Comparison of ENCODE assay signal across 18 cellular contexts in genomic region chr17:64255764-64256163, GRCh38. TPM values are rescaled to one million over a fixed set of nuclear protein-coding genes. Genes with fewer than 3 reads are reported as not detected.
DNase-seq lines count a peak whose midpoint lies in the region; ATAC-seq and TF ChIP-seq lines count a peak whose summit lies in the region.
"Had no signal": no experiment of that assay in that cellular context is flagged by ENCODE, and none has a peak within 500 bp of the region (broad histone marks: within the 10 kb centered on the region; RNA-seq: fewer than 3 reads in every experiment).

No MANE protein-coding gene starts in this region.

- TF ChIP-seq CTCF in liver (IDR thresholded peaks at IDR 0.05; ENCODE audit: low read depth, low read length, missing input control) (no peak), thyroid gland (IDR thresholded peaks at IDR 0.05) (no peak)

- WGBS in liver, result 59% methylated on average over 6 of the region's 6 CpGs
- no CpG with 5 or more reads among the region's 6 CpGs for WGBS in trophoblast cell (ENCODE audit: extremely low coverage, insufficient coverage, insufficient read length)
- 96 to 100% methylated on average over 6 of the region's 6 CpGs for WGBS in thyroid gland, 2 donors

- H3K18ac ChIP-seq in trophoblast cell (ENCODE audit: low read length), result no peak overlapping the region

- DNase-seq in DMS53 treated with DMSO at 0.1 percent for 48 hours (lab: John Stamatoyannopoulos, UW; ENCODE audit: unreplicated experiment), result peak; percentile 81
- peak; percentile 64 for DNase-seq in NCI-H510A (lab: John Stamatoyannopoulos, UW)
- DNase-seq in trophoblast cell, result peak; percentile 95 to 96
- no peak for DNase-seq in thyroid gland
- no peak for DNase-seq in activated CD8-positive, alpha-beta memory T cell treated with anti-CD3 and anti-CD28 coated beads, Interleukin-2, amount 50 U/mL, for 48 hours
- DNase-seq: CD4-positive, alpha-beta memory T cell; GDM1; Karpas-422; MV-4-11; NCI-H1105 treated with DMSO at 0.1 percent for 48 hours; NCI-H1694 treated with DMSO at 0.1 percent for 48 hours; NCI-H2107; NCI-H446 treated with DMSO at 0.1 percent for 48 hours; Right ventricle myocardium superior had no signal

- no peak overlapping the region for H2AK5ac ChIP-seq in trophoblast cell (ENCODE audit: low read length)

- H3K27me3 ChIP-seq in liver (ENCODE audit: control insufficient read depth in 4 of 4, insufficient read depth in 4 of 4, low read length in 3 of 4) (no peaks in the 10 kb centered on the region), trophoblast cell (ENCODE audit: insufficient read depth, low read length) (no peaks in the 10 kb centered on the region), thyroid gland (no peaks in the 10 kb centered on the region)
- H3K27me3 ChIP-seq: BLaER1 had no signal

- H3K79me2 ChIP-seq in trophoblast cell (ENCODE audit: control insufficient read depth, insufficient read depth, low read length, poor library complexity), result peaks cover 15% of the 10 kb centered on the region

- H4K12ac ChIP-seq in trophoblast cell (ENCODE audit: low read depth, low read length), result no peak overlapping the region

- intact Hi-C loops in thyroid gland (cut with DNase I), result no loop called here

- H3K4me2 ChIP-seq in trophoblast cell (ENCODE audit: low read length), result no peak overlapping the region
- H3K4me2 ChIP-seq: BLaER1 had no signal

- no peak overlapping the region for H4K8ac ChIP-seq in trophoblast cell (ENCODE audit: low read depth, low read length)

- H3K4me1 ChIP-seq in liver (ENCODE audit: control insufficient read depth in 4 of 4, insufficient read depth in 4 of 4, low read length in 3 of 4) (peaks cover 2 to 35% (median 24%) of the 10 kb centered on the region in 4 donors), trophoblast cell (ENCODE audit: control insufficient read depth in 1 of 2, insufficient read depth in 2 of 2, low read length in 2 of 2) (peaks cover 43 to 51% of the 10 kb centered on the region in 2 experiments), thyroid gland (peaks cover 39 to 52% of the 10 kb centered on the region in 2 donors)

- H3K79me1 ChIP-seq in trophoblast cell (ENCODE audit: low read length), result peaks cover 11% of the 10 kb centered on the region

- TF ChIP-seq RAD21 in liver (IDR thresholded peaks at IDR 0.05), result peak in 1 of 2 donors; percentile 15

- no peak overlapping the region for H2AFZ ChIP-seq in trophoblast cell (ENCODE audit: insufficient read depth, low read length, poor library complexity)

- H3K9ac ChIP-seq in liver (ENCODE audit: low read depth in 1 of 2, low read length in 2 of 2), result no peak overlapping the region
- H3K9ac ChIP-seq in trophoblast cell (ENCODE audit: low read length), result no peak overlapping the region
- H3K9ac ChIP-seq: BLaER1 had no signal

- no peak overlapping the region for H2BK5ac ChIP-seq in trophoblast cell (ENCODE audit: low read depth, low read length, poor library complexity)

- H3K4me3 ChIP-seq in liver (ENCODE audit: low read depth in 1 of 3, low read length in 3 of 3), result no peak overlapping the region
- H3K4me3 ChIP-seq in trophoblast cell (ENCODE audit: low read depth, low read length), result no peak overlapping the region
- H3K4me3 ChIP-seq in thyroid gland (replicated peaks in 1 of 3), result no peak overlapping the region
- H3K4me3 ChIP-seq: BLaER1 had no signal

- H3K14ac ChIP-seq in trophoblast cell (ENCODE audit: low read length), result no peak overlapping the region

- TF ChIP-seq POLR2A in thyroid gland (IDR thresholded peaks at IDR 0.05), result no peak

- H2BK12ac ChIP-seq in trophoblast cell (ENCODE audit: low read length), result peak overlapping the region; percentile 32

- H3K9me3 ChIP-seq in liver (ENCODE audit: control insufficient read depth in 4 of 4, low read length in 3 of 4) (no peaks in the 10 kb centered on the region), trophoblast cell (ENCODE audit: insufficient read depth, low read depth, low read length) (no peaks in the 10 kb centered on the region), thyroid gland (no peaks in the 10 kb centered on the region)
- H3K9me3 ChIP-seq: BLaER1 had no signal

- no peak overlapping the region for H3K23ac ChIP-seq in trophoblast cell (ENCODE audit: low read length)

- H3K36me3 ChIP-seq in liver (ENCODE audit: control insufficient read depth in 4 of 4, insufficient read depth in 3 of 4, low read depth in 1 of 4, low read length in 3 of 4) (no peaks in the 10 kb centered on the region), trophoblast cell (ENCODE audit: control insufficient read depth in 1 of 2, insufficient read depth in 2 of 2, low read length in 2 of 2) (no peaks in the 10 kb centered on the region), thyroid gland (no peaks in the 10 kb centered on the region)
- H3K36me3 ChIP-seq: BLaER1 had no signal

- peak overlapping the region; percentile 13 to 29 for H3K27ac ChIP-seq in liver (ENCODE audit: low read depth in 1 of 2, low read length in 2 of 2)
- H3K27ac ChIP-seq in trophoblast cell (ENCODE audit: low read depth, low read length), result no peak overlapping the region
- H3K27ac ChIP-seq in thyroid gland, result no peak overlapping the region
- H3K27ac ChIP-seq: BLaER1 had no signal

- H3K4ac ChIP-seq in trophoblast cell (ENCODE audit: low read depth, low read length), result peak overlapping the region; percentile 6

- no peak for ATAC-seq in GM21447 (IDR thresholded peaks at IDR 0.05; ENCODE audit: unreplicated experiment)
- ATAC-seq: HCT116 had no signal

- no peak overlapping the region for H2BK120ac ChIP-seq in trophoblast cell (ENCODE audit: insufficient read depth, low read length, poor library complexity)

- H4K91ac ChIP-seq in trophoblast cell (ENCODE audit: low read depth, low read length), result no peak overlapping the region

TF ChIP-seq in liver, 16 proteins besides CTCF, POLR2A, EP300 and RAD21:
- TF ChIP-seq HNF4A (conservative IDR thresholded peaks at IDR 0.05) (peak; percentile 11 to 44), RXRA (IDR thresholded peaks at IDR 0.05) (peak; percentile 10 to 32), FOXA2 (IDR thresholded peaks at IDR 0.05) (no peak)
TF ChIP-seq in liver: peak in this region for 2.

RNA-seq across cellular contexts. Expression of gene TEX2, which starts 7.3 kb away (rescaled TPM):
- total RNA-seq in liver, result 10 to 100 TPM; 33.5 to 39.8 TPM
- 10 to 100 TPM; 15.9 to 22.9 TPM for polyA plus RNA-seq in liver
- 46.2 and 46.6 TPM in 2 replicates for polyA plus RNA-seq in trophoblast cell (2013)
- 100 to 1,000 TPM in 1 of 4 donors, 10 to 100 TPM in 3; 63.9 to 101 (median 71.7) TPM for total RNA-seq in thyroid gland

Comparison
In these comparisons a context has a peak if more than half of its experiments do, and no peak if none do; other contexts are left out.
1. DNase-seq: peak in DMS53 treated with DMSO at 0.1 percent for 48 hours (single experiment), NCI-H510A (single experiment) and trophoblast cell (2 of 2); none in thyroid gland (0 of 2) and activated CD8-positive, alpha-beta memory T cell treated with anti-CD3 and anti-CD28 coated beads, Interleukin-2, amount 50 U/mL, for 48 hours (single experiment).
2. H3K27ac ChIP-seq: peak in liver (2 of 2); none in trophoblast cell (single experiment) and thyroid gland (0 of 3).